ENCODE assay signal across 1 cellular context in the genomic region with DNA sequence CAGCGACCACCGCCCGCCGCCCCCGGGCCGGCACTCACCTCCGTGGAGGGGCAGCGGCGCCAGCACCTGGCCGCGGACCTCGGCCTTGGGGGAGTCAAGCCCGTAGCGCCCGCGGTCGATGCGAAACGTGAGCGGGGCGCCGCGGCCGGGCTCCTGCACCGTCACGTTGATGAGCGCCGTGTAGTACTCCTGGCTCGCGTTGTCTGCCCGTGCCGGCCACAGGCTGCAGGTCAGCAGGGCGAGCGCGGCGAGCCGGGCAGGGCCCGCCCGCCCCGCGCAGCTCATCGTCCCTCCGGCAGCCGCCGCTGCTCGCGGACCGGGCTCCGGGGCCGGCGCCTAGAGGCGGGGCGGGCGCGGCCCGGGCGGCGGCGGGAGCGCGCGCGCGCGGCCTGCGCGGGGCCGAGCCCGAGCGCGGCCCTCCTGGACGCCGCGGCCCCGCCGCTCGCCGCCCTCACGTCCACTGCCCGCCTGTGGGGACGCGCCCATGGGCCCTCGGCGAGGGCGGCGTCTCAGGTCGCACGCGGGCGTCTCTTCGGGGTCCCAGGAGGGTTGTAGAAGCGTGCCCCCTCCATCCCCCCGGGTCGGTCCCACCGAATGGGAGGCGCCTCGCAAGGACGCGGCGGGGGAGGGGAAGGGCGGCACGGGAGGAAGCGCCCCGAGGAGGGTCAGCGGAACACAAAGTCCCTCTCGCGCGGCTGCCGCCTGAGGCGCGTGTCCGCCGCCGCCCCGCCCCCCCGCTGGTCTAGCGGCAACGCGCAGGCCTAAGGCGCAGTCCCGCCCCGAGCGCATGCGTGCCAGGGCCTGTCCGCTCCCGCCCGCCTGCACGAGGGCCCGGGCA.
TF ChIP-seq lines count a peak whose summit lies in the region.

A gene with protein sequence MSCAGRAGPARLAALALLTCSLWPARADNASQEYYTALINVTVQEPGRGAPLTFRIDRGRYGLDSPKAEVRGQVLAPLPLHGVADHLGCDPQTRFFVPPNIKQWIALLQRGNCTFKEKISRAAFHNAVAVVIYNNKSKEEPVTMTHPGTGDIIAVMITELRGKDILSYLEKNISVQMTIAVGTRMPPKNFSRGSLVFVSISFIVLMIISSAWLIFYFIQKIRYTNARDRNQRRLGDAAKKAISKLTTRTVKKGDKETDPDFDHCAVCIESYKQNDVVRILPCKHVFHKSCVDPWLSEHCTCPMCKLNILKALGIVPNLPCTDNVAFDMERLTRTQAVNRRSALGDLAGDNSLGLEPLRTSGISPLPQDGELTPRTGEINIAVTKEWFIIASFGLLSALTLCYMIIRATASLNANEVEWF (minus strand): TSS at position 342 of the 838 bp plus-strand sequence. CDS start 57 bp downstream, at position 285.

TF ChIP-seq in A549, 52 proteins besides CTCF, POLR2A, EP300 and RAD21 (continued from another document):
- TF ChIP-seq, protein P1, sequence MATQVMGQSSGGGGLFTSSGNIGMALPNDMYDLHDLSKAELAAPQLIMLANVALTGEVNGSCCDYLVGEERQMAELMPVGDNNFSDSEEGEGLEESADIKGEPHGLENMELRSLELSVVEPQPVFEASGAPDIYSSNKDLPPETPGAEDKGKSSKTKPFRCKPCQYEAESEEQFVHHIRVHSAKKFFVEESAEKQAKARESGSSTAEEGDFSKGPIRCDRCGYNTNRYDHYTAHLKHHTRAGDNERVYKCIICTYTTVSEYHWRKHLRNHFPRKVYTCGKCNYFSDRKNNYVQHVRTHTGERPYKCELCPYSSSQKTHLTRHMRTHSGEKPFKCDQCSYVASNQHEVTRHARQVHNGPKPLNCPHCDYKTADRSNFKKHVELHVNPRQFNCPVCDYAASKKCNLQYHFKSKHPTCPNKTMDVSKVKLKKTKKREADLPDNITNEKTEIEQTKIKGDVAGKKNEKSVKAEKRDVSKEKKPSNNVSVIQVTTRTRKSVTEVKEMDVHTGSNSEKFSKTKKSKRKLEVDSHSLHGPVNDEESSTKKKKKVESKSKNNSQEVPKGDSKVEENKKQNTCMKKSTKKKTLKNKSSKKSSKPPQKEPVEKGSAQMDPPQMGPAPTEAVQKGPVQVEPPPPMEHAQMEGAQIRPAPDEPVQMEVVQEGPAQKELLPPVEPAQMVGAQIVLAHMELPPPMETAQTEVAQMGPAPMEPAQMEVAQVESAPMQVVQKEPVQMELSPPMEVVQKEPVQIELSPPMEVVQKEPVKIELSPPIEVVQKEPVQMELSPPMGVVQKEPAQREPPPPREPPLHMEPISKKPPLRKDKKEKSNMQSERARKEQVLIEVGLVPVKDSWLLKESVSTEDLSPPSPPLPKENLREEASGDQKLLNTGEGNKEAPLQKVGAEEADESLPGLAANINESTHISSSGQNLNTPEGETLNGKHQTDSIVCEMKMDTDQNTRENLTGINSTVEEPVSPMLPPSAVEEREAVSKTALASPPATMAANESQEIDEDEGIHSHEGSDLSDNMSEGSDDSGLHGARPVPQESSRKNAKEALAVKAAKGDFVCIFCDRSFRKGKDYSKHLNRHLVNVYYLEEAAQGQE (IDR thresholded peaks at IDR 0.05): peak; percentile 33; the same call in 1 of the 2 replicates
- TF ChIP-seq BHLHE40 (IDR thresholded peaks at IDR 0.05; ENCODE audit: low read depth, low read length) (0 out of 2 replicates have a peak, but pooled peaks have one; percentile 43), ATOH8 (CRISPR knock-in tag; IDR thresholded peaks at IDR 0.05; ENCODE audit: low read depth) (0 out of 2 replicates have a peak, but pooled peaks have one; percentile 83), CEBPB (IDR thresholded peaks at IDR 0.05) (no peak), ZC3H11A (IDR thresholded peaks at IDR 0.05) (no peak), HMGXB4 (CRISPR knock-in tag; IDR thresholded peaks at IDR 0.05; ENCODE audit: borderline replicate concordance) (0 out of 2 replicates have a peak, but pooled peaks have one; percentile 21), JUNB (IDR thresholded peaks at IDR 0.05) (no peak), TFCP2L1 (CRISPR knock-in tag; IDR thresholded peaks at IDR 0.05) (0 out of 2 replicates have a peak, but pooled peaks have one; percentile 44), RFX5 (IDR thresholded peaks at IDR 0.05) (no peak), POLR2AphosphoS2 (conservative IDR thresholded peaks at IDR 0.05; ENCODE audit: low read length) (no peak), CHD4 (IDR thresholded peaks at IDR 0.05; ENCODE audit: borderline replicate concordance) (no peak), NPAS2 (CRISPR knock-in tag; IDR thresholded peaks at IDR 0.05; ENCODE audit: borderline replicate concordance) (peak; percentile 58; the same call in 1 of the 2 replicates), KDM1A (IDR thresholded peaks at IDR 0.05; ENCODE audit: low read depth) (no peak), HOXB5 (CRISPR knock-in tag; IDR thresholded peaks at IDR 0.05) (peak; percentile 94), HEYL (CRISPR knock-in tag; IDR thresholded peaks at IDR 0.05) (peak; percentile 56; the same call in 1 of the 2 replicates), HDAC2 (IDR thresholded peaks at IDR 0.05) (no peak), NFE2L2 (conservative IDR thresholded peaks at IDR 0.05; ENCODE audit: low read length) (no peak), EHF (CRISPR knock-in tag; IDR thresholded peaks at IDR 0.05) (no peak; the same call in 1 of the 2 replicates), SMC3 (IDR thresholded peaks at IDR 0.05) (no peak), FOSL2 (IDR thresholded peaks at IDR 0.05) (no peak), FOSL2 (CRISPR knock-in tag; IDR thresholded peaks at IDR 0.05) (no peak), HOXB13 (CRISPR knock-in tag; IDR thresholded peaks at IDR 0.05; ENCODE audit: low read depth) (peak; percentile 89)
